8 cellular contexts compared by ENCODE assay signal in genomic region chr1:23790696-23791433, GRCh38. TPM values are rescaled to one million over a fixed set of nuclear protein-coding genes. Genes with fewer than 3 reads are reported as not detected.
DNase-seq lines count a peak whose midpoint lies in the region; ATAC-seq and TF ChIP-seq lines count a peak whose summit lies in the region.

TSS of gene LYPLA2 (plus strand) at chr1:23791145. CDS start at chr1:23792683, 1,538 bp downstream.

- DNase-seq in DMS114 treated with DMSO at 0.1 percent for 48 hours (lab: John Stamatoyannopoulos, UW; ENCODE audit: unreplicated experiment) (peak; percentile 70), RWPE1 (ENCODE audit: low spot score) (peak; percentile 91), fibroblast of mammary gland (ENCODE audit: low read depth) (peak; percentile 85), natural killer cell (peak; percentile 82)
- peak; percentile 84 for DNase-seq in activated T-helper 2 cell treated with anti-CD3 and anti-CD28 coated beads, Interferon-gamma antibody, Interleukin-2, Interleukin-4, amounts not matched to agents 10 μg/mL and 5 μg/mL and 100 μg/mL, durations not matched to agents 14 hours and 24 hours and 36 hours (ENCODE audit: low spot score)
- peak; percentile 56 to 82 (median 74) for DNase-seq in stimulated activated naive CD4-positive, alpha-beta T cell (lab: John Stamatoyannopoulos, UW)

- peak; percentile 72 for ATAC-seq in GM21528 (IDR thresholded peaks at IDR 0.05; ENCODE audit: low FRiP score, unreplicated experiment)
- ATAC-seq in natural killer cell: peak; percentile 91 to 94 (median 94)

- peak within 1 kb of the TSS; percentile 92 for H3K27ac Mint-ChIP-seq in activated T-helper 2 cell treated with anti-CD3 and anti-CD28 coated beads, Interferon-gamma antibody, Interleukin-2, Interleukin-4, amounts not matched to agents 10 μg/mL and 5 μg/mL and 100 μg/mL, durations not matched to agents 14 hours and 24 hours and 36 hours
- peak within 1 kb of the TSS; percentile 90 to 100 for H3K27ac Mint-ChIP-seq in natural killer cell

- H3K27ac ChIP-seq in KMS-11 (no peak within 1 kb of the TSS), RWPE1 (peak within 1 kb of the TSS; percentile 98)

- no peaks in the 10 kb centered on the region for H4K20me1 ChIP-seq in KMS-11 (ENCODE audit: insufficient read depth)

- H3K4me1 ChIP-seq in KMS-11 (ENCODE audit: low read depth, poor library complexity, severe bottlenecking): peaks cover 14% of the 10 kb centered on the region

- peaks cover 20% of the 10 kb centered on the region; the same call in 1 of the 2 replicates for H3K79me2 ChIP-seq in KMS-11 (ENCODE audit: insufficient read depth, low read depth)

- 0 out of 2 replicates have a peak, but pooled peaks cover 2% of the 10 kb centered on the region for H3K36me3 ChIP-seq in KMS-11 (ENCODE audit: insufficient read depth)

- H3K4me3 Mint-ChIP-seq in activated T-helper 2 cell treated with anti-CD3 and anti-CD28 coated beads, Interferon-gamma antibody, Interleukin-2, Interleukin-4, amounts not matched to agents 10 μg/mL and 5 μg/mL and 100 μg/mL, durations not matched to agents 14 hours and 24 hours and 36 hours (ENCODE audit: low read depth): peak within 1 kb of the TSS; percentile 98
- peak within 1 kb of the TSS; percentile 99 for H3K4me3 Mint-ChIP-seq in natural killer cell

- H2AFZ ChIP-seq in KMS-11 (ENCODE audit: low read depth): peak within 1 kb of the TSS; percentile 59; the same call in 1 of the 2 replicates

- peaks cover 17% of the 10 kb centered on the region for H3K4me1 Mint-ChIP-seq in activated T-helper 2 cell treated with anti-CD3 and anti-CD28 coated beads, Interferon-gamma antibody, Interleukin-2, Interleukin-4, amounts not matched to agents 10 μg/mL and 5 μg/mL and 100 μg/mL, durations not matched to agents 14 hours and 24 hours and 36 hours (ENCODE audit: low read depth)
- H3K4me1 Mint-ChIP-seq in natural killer cell: peaks cover 19 to 42% of the 10 kb centered on the region in 2 donors

- intact Hi-C loops in activated T-helper 2 cell treated with anti-CD3 and anti-CD28 coated beads, Interferon-gamma antibody, Interleukin-2, Interleukin-4, amounts not matched to agents 10 μg/mL and 5 μg/mL and 100 μg/mL, durations not matched to agents 14 hours and 24 hours and 36 hours (cut with micrococcal nuclease): loop anchor here (1.0 to 5.0 kb wide), 2 partner anchors 9 to 44 kb away; partner anchors contain the start of gene GALE
- intact Hi-C loops in natural killer cell (cut with micrococcal nuclease): no loop called here

- POLR2A ChIA-PET in RWPE1 (lab: Yijun Ruan, JAX; ENCODE audit: low non-redundant PET): interaction anchor here (0.7 to 1.7 kb wide), 3 partner anchors 13 to 101 kb away, joined by 3 to 5 read pairs (median 3); partner anchors contain the start of gene PITHD1

- CTCF ChIA-PET in RWPE1 (lab: Yijun Ruan, JAX): interaction anchor here (1.0 kb wide), 1 partner anchor 10 kb away, joined by 4 read pairs; no protein-coding TSS in a partner anchor

- H3K36me3 Mint-ChIP-seq in activated T-helper 2 cell treated with anti-CD3 and anti-CD28 coated beads, Interferon-gamma antibody, Interleukin-2, Interleukin-4, amounts not matched to agents 10 μg/mL and 5 μg/mL and 100 μg/mL, durations not matched to agents 14 hours and 24 hours and 36 hours (ENCODE audit: low read depth): peaks cover 60% of the 10 kb centered on the region
- peaks cover 5% of the 10 kb centered on the region for H3K36me3 Mint-ChIP-seq in natural killer cell

- H3K27me3 ChIP-seq in KMS-11 (ENCODE audit: insufficient read depth, low read depth): no peaks in the 10 kb centered on the region

- no peaks in the 10 kb centered on the region for H3K9me3 Mint-ChIP-seq in activated T-helper 2 cell treated with anti-CD3 and anti-CD28 coated beads, Interferon-gamma antibody, Interleukin-2, Interleukin-4, amounts not matched to agents 10 μg/mL and 5 μg/mL and 100 μg/mL, durations not matched to agents 14 hours and 24 hours and 36 hours
- no peaks in the 10 kb centered on the region for H3K9me3 Mint-ChIP-seq in natural killer cell

- TF ChIP-seq CTCF in KMS-11 (conservative IDR thresholded peaks at IDR 0.05; ENCODE audit: low read depth, low read length) (no peak), RWPE1 (conservative IDR thresholded peaks at IDR 0.05; ENCODE audit: low read depth) (no peak), fibroblast of mammary gland (conservative IDR thresholded peaks at IDR 0.05; ENCODE audit: control insufficient read depth, insufficient read depth, low read depth, low read length) (no peak), natural killer cell (IDR thresholded peaks at IDR 0.05) (no peak)

- no peaks in the 10 kb centered on the region for H3K27me3 Mint-ChIP-seq in activated T-helper 2 cell treated with anti-CD3 and anti-CD28 coated beads, Interferon-gamma antibody, Interleukin-2, Interleukin-4, amounts not matched to agents 10 μg/mL and 5 μg/mL and 100 μg/mL, durations not matched to agents 14 hours and 24 hours and 36 hours (ENCODE audit: low read depth)
- no peaks in the 10 kb centered on the region for H3K27me3 Mint-ChIP-seq in natural killer cell (ENCODE audit: low read depth in 2 of 2)

- H3K9ac ChIP-seq in KMS-11: peak within 1 kb of the TSS; percentile 59

- H3K4me2 ChIP-seq in KMS-11: peak within 1 kb of the TSS; percentile 88

- peak within 1 kb of the TSS; percentile 84 for H3K4me3 ChIP-seq in KMS-11 (IDR thresholded peaks at IDR 0.05; ENCODE audit: insufficient read depth, low read depth, low read length)
- H3K4me3 ChIP-seq in fibroblast of mammary gland (ENCODE audit: control insufficient read depth, low read depth, low read length): peak within 1 kb of the TSS; percentile 90

RNA-seq across cellular contexts. Expression of gene LYPLA2, which starts in this region (rescaled TPM):
- total RNA-seq in activated T-helper 2 cell treated with anti-CD3 and anti-CD28 coated beads, Interferon-gamma antibody, Interleukin-2, Interleukin-4, amounts not matched to agents 10 μg/mL and 5 μg/mL and 100 μg/mL, durations not matched to agents 14 hours and 24 hours and 36 hours: 86.4 and 88.4 TPM in 2 replicates
- total RNA-seq in natural killer cell: 10 to 100 TPM; 70.6 to 84.5 (median 73.3) TPM
